28 cellular contexts compared by ENCODE assay signal in genomic region chr9:108475813-108476212, GRCh38.
"Had no signal": no experiment of that assay in that cellular context is flagged by ENCODE, and none has a peak within 500 bp of the region (broad histone marks: within the 10 kb centered on the region; RNA-seq: fewer than 3 reads in every experiment).

No MANE protein-coding gene starts in this region.

- H3K36me3 Mint-ChIP-seq: activated naive CD4-positive, alpha-beta T cell treated with anti-CD3 and anti-CD28 coated beads, Interleukin-2, amount 50 U/mL, for 72 hours; stimulated activated memory B cell treated with anti-CD40 and anti-IgM and Interleukin-4, amounts not matched to agents 10 μg/mL and 1 μg/mL and 100 μg/mL, for 72 hours had no signal

- H3K9me3 Mint-ChIP-seq: dendritic cell treated with granulocyte-macrophage colony-stimulating factor and Interleukin-4, amounts not matched to agents 40 ng/mL and 50 ng/mL, for 4 days; endodermal cell; nephron; stimulated activated memory B cell treated with anti-CD40 and anti-IgM and Interleukin-4, amounts not matched to agents 10 μg/mL and 1 μg/mL and 100 μg/mL, for 72 hours; T-helper 2 cell treated with Interferon-gamma antibody and Interleukin-4, amounts not matched to agents 5 μg/mL and 100 μg/mL, for 36 hours had no signal

- H3K4me2 ChIP-seq: smooth muscle cell had no signal

- H3K4me3 Mint-ChIP-seq: activated CD4-positive, alpha-beta T cell treated with anti-CD3 and anti-CD28 coated beads for 36 hours; activated T-cell treated with anti-CD3 and anti-CD28 coated beads, Interleukin-2, amount 50 U/mL, for 72 hours; central memory CD8-positive, alpha-beta T cell; dendritic cell treated with granulocyte-macrophage colony-stimulating factor and Interleukin-4, amounts not matched to agents 40 ng/mL and 50 ng/mL, for 4 days; endodermal cell; nephron; stimulated activated memory B cell treated with anti-CD40 and anti-IgM and Interleukin-4, amounts not matched to agents 10 μg/mL and 1 μg/mL and 100 μg/mL, for 72 hours; T-helper 2 cell treated with Interferon-gamma antibody and Interleukin-4, amounts not matched to agents 5 μg/mL and 100 μg/mL, for 36 hours had no signal

- ATAC-seq: activated CD4-positive, alpha-beta T cell treated with anti-CD3 and anti-CD28 coated beads for 36 hours; activated naive CD4-positive, alpha-beta T cell treated with anti-CD3 and anti-CD28 coated beads, Interleukin-2, amount 50 U/mL, for 72 hours; activated T-cell treated with anti-CD3 and anti-CD28 coated beads, Interleukin-2, amount 50 U/mL, for 72 hours; left cardiac atrium; left ventricle myocardium superior; stimulated activated memory B cell treated with anti-CD40 and anti-IgM and Interleukin-4, amounts not matched to agents 10 μg/mL and 1 μg/mL and 100 μg/mL, for 72 hours had no signal

- H3K4me3 ChIP-seq: esophagus squamous epithelium, gastrocnemius medialis, ovary, prostate gland, smooth muscle cell, suprapubic skin, tibial artery had no signal

- DNase-seq: activated CD4-positive, alpha-beta T cell treated with anti-CD3 and anti-CD28 coated beads for 36 hours; activated CD4-positive, alpha-beta T cell treated with anti-CD3 and anti-CD28 coated beads, Interleukin-2, amount 50 U/mL, for 4 hours; activated CD4-positive, CD25-positive, alpha-beta regulatory T cell; activated naive CD4-positive, alpha-beta T cell; activated T-cell treated with anti-CD3 and anti-CD28 coated beads for 4 hours; activated T-cell treated with anti-CD3 and anti-CD28 coated beads, Interleukin-2, amount 50 U/mL, for 72 hours; anterior cingulate cortex; endodermal cell; esophagus squamous epithelium; gastrocnemius medialis; hippocampal formation; left cardiac atrium; left ventricle myocardium superior; ovary; retina; stimulated activated CD4-positive, alpha-beta T cell treated with anti-CD3 and anti-CD28 coated beads, Interleukin-1b, Interleukin-23, amount 100 ng/mL, for 48 hours; stimulated activated CD4-positive, alpha-beta T cell treated with anti-CD3 and anti-CD28 coated beads, Interleukin-4, amount 100 ng/mL, for 4 hours; stimulated activated CD8-positive, alpha-beta memory T cell treated with anti-CD3 and anti-CD28 coated beads, Interleukin-4, amount 100 ng/mL, for 48 hours; tibial artery had no signal

- H3K27ac ChIP-seq: ovary, prostate gland, suprapubic skin, tibial artery had no signal

- H3K27me3 ChIP-seq: esophagus squamous epithelium, gastrocnemius medialis, ovary, suprapubic skin, tibial artery had no signal

- H3K9me3 ChIP-seq: esophagus squamous epithelium, gastrocnemius medialis, ovary, prostate gland, suprapubic skin, tibial artery had no signal

- H3K36me3 ChIP-seq: esophagus squamous epithelium, gastrocnemius medialis, ovary, prostate gland, suprapubic skin, tibial artery had no signal

- H3K27ac Mint-ChIP-seq: activated CD4-positive, alpha-beta T cell treated with anti-CD3 and anti-CD28 coated beads for 36 hours; activated naive CD4-positive, alpha-beta T cell treated with anti-CD3 and anti-CD28 coated beads, Interleukin-2, amount 50 U/mL, for 72 hours; activated T-cell treated with anti-CD3 and anti-CD28 coated beads, Interleukin-2, amount 50 U/mL, for 72 hours; dendritic cell treated with granulocyte-macrophage colony-stimulating factor and Interleukin-4, amounts not matched to agents 40 ng/mL and 50 ng/mL, for 4 days; endodermal cell; nephron; stimulated activated memory B cell treated with anti-CD40 and anti-IgM and Interleukin-4, amounts not matched to agents 10 μg/mL and 1 μg/mL and 100 μg/mL, for 72 hours; T-helper 2 cell treated with Interferon-gamma antibody and Interleukin-4, amounts not matched to agents 5 μg/mL and 100 μg/mL, for 36 hours had no signal

- H3K4me1 Mint-ChIP-seq: central memory CD8-positive, alpha-beta T cell; stimulated activated memory B cell treated with anti-CD40 and anti-IgM and Interleukin-4, amounts not matched to agents 10 μg/mL and 1 μg/mL and 100 μg/mL, for 72 hours had no signal

- H3K27me3 Mint-ChIP-seq: activated CD4-positive, alpha-beta T cell treated with anti-CD3 and anti-CD28 coated beads for 36 hours; central memory CD8-positive, alpha-beta T cell; stimulated activated memory B cell treated with anti-CD40 and anti-IgM and Interleukin-4, amounts not matched to agents 10 μg/mL and 1 μg/mL and 100 μg/mL, for 72 hours had no signal
